Comparison of ENCODE assay signal across 6 cellular contexts in the genomic region with DNA sequence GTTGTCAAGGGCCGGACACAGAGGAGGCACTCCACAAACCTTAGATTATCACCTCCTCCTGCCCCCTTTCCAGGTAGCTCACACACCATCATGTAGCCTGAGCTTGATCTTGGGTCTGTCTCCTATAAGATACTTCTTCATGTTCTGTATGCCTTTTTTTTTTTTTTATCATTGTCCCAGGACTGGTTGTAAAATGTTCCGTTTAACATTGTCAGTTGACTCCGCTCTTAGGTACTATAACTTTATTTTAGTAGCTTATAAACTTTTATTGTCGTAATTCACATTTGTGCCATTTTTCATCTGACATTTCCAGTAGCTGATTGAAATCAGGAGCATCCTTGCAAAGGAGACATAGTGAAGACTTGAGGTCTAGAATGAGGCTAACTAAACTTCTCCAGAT.
"Had no signal": no experiment of that assay in that cellular context is flagged by ENCODE, and none has a peak within 500 bp of the region (broad histone marks: within the 10 kb centered on the region; RNA-seq: fewer than 3 reads in every experiment).

No MANE protein-coding gene starts in this region.

- H3K27ac ChIP-seq: HL-60 had no signal

- H3K4me3 Mint-ChIP-seq: IgD-negative memory B cell had no signal

- H3K36me3 Mint-ChIP-seq: IgD-negative memory B cell had no signal

- H3K4me3 ChIP-seq: K562 had no signal

- H3K27ac Mint-ChIP-seq: IgD-negative memory B cell had no signal

- DNase-seq: IMR-90, KBM-7 had no signal

- ATAC-seq: HepG2, K562 had no signal

- H3K27me3 Mint-ChIP-seq: IgD-negative memory B cell had no signal
